Comparison of ENCODE assay signal across 8 cellular contexts in the genomic region with DNA sequence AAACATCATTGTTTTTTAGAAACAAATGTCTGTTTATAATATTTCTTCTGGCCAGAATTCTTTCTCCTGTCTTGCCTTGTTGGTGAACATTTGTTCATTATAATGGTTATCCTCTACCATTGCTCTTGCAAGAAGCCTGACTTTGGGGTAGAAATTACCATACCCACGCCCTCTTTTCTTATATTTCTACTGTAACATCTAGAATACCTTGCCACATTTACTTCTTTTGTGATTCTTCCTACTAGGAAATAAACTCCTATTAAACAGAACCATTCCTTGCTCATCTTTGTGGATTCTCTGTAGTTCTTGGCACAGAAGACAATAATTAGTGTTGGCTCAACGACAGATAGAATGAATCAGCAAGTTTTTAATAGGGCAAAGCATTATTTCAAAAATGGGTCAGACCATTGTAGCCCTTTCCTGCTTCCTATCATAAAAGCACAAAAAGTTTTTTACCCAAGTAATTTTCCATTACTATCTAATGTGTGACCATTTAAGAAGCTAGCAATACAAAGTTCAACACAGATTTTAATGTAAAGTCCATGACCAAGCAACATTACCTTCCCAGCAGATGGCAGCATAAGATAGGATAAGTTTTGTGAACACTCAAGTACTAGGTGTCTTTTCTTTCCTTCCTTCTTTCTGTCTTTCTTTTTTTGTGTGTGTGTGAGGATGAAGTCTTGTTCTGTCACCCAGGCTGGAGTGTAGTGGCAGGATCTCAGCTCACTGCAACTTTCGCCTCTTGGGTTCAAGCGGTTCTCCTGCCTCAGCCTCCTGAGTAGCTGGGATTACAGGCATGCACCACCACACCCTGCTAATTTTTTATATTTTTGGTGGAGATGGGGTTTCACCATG.
A peak's percentile ranks its signal among the peaks of the same experiment; 100 is the strongest.
DNase-seq lines count a peak whose midpoint lies in the region; ATAC-seq and TF ChIP-seq lines count a peak whose summit lies in the region.

No MANE protein-coding gene starts in this region.

- no peaks in the 10 kb centered on the region for H3K9me3 ChIP-seq in OCI-LY1 (ENCODE audit: low read length)

- no peak overlapping the region for H4K8ac ChIP-seq in mesendoderm (ENCODE audit: low read depth, low read length)

- no CpG with 5 or more reads among the region's 4 CpGs for WGBS in mesendoderm (ENCODE audit: extremely low coverage, insufficient coverage, low lambda C conversion rate)

- no peaks in the 10 kb centered on the region for H3K79me1 ChIP-seq in mesendoderm (ENCODE audit: low read length)

- H3K4me2 ChIP-seq in OCI-LY1 (ENCODE audit: low read length) = no peak overlapping the region
- H3K4me2 ChIP-seq in mesendoderm (ENCODE audit: low read length) = no peak overlapping the region

- no peak overlapping the region for H2BK120ac ChIP-seq in mesendoderm (ENCODE audit: low read depth, low read length)

- H3F3A ChIP-seq in OCI-LY1 (ENCODE audit: insufficient read depth, low read length) = no peaks in the 10 kb centered on the region

- H3K9ac ChIP-seq in OCI-LY1 (ENCODE audit: low read length) = no peak overlapping the region
- no peak overlapping the region for H3K9ac ChIP-seq in mesendoderm (ENCODE audit: low read length)

- H3K9me2 ChIP-seq in OCI-LY1 (ENCODE audit: low read depth, low read length) = no peaks in the 10 kb centered on the region

- H4K20me1 ChIP-seq in OCI-LY1 (ENCODE audit: insufficient read depth, low read length) = no peaks in the 10 kb centered on the region

- H3K18ac ChIP-seq in mesendoderm (ENCODE audit: low read length) = no peak overlapping the region

- H3K4ac ChIP-seq in mesendoderm (ENCODE audit: low read depth, low read length) = no peak overlapping the region

- TF ChIP-seq CTCF in OCI-LY1 (IDR thresholded peaks at IDR 0.05; ENCODE audit: low read length) = peak; percentile 87

- H3K27me3 ChIP-seq in OCI-LY1 (ENCODE audit: insufficient read depth, low read length) (no peaks in the 10 kb centered on the region), mesendoderm (ENCODE audit: insufficient read depth, low read length, poor library complexity) (no peaks in the 10 kb centered on the region)

- H3K79me2 ChIP-seq in OCI-LY1 (ENCODE audit: insufficient read depth, low read length) (no peaks in the 10 kb centered on the region), mesendoderm (ENCODE audit: control insufficient read depth, insufficient read depth, low read length) (no peaks in the 10 kb centered on the region)

- H3K4me1 ChIP-seq in OCI-LY1 (ENCODE audit: insufficient read depth, low read length, severe bottlenecking) (no peaks in the 10 kb centered on the region), mesendoderm (ENCODE audit: control insufficient read depth, low read depth, low read length) (peaks cover 2% of the 10 kb centered on the region)

- no peak overlapping the region for H2BK15ac ChIP-seq in mesendoderm (replicated peaks; ENCODE audit: low read depth)

- no peak overlapping the region for H2BK5ac ChIP-seq in mesendoderm (ENCODE audit: low read length)

- no peak overlapping the region for H3K56ac ChIP-seq in mesendoderm (ENCODE audit: low read length)

- no peaks in the 10 kb centered on the region for H3K36me3 ChIP-seq in OCI-LY1 (ENCODE audit: insufficient read depth, low read length)
- no peaks in the 10 kb centered on the region for H3K36me3 ChIP-seq in mesendoderm (ENCODE audit: control insufficient read depth, insufficient read depth, low read length)

- H2AK5ac ChIP-seq in mesendoderm (ENCODE audit: low read length) = no peak overlapping the region

- no peak overlapping the region for H3K27ac ChIP-seq in OCI-LY1 (ENCODE audit: low read depth, low read length, poor library complexity, severe bottlenecking)
- H3K27ac ChIP-seq in mesendoderm (ENCODE audit: low read depth, low read length) = no peak overlapping the region

- DNase-seq in DMS153 (lab: John Stamatoyannopoulos, UW) (peak; percentile 46), Kasumi-1 (lab: John Stamatoyannopoulos, UW) (peak; percentile 58 to 79), dermis microvascular lymphatic vessel endothelial cell (ENCODE audit: low read depth in 2 of 2) (peak; percentile 93 to 96), mesendoderm (peak; percentile 83)

- H3K23ac ChIP-seq in mesendoderm (ENCODE audit: low read length) = no peak overlapping the region

- no peak overlapping the region for H3K4me3 ChIP-seq in OCI-LY1 (ENCODE audit: low read depth, low read length, poor library complexity, severe bottlenecking)
- no peak overlapping the region for H3K4me3 ChIP-seq in mesendoderm (ENCODE audit: low read length)

- H2AFZ ChIP-seq in OCI-LY1 (ENCODE audit: low read length) = no peak overlapping the region

- peak; percentile 87 for ATAC-seq in GM21390 (IDR thresholded peaks at IDR 0.05; ENCODE audit: unreplicated experiment)
- no peak for ATAC-seq in HG03457 (IDR thresholded peaks at IDR 0.05; ENCODE audit: unreplicated experiment)
- no peak for ATAC-seq in GM19467 (IDR thresholded peaks at IDR 0.05; ENCODE audit: unreplicated experiment)

- no peak overlapping the region for H4K5ac ChIP-seq in mesendoderm (ENCODE audit: low read length)
